ENCODE assay signal across 7 cellular contexts in the genomic region with DNA sequence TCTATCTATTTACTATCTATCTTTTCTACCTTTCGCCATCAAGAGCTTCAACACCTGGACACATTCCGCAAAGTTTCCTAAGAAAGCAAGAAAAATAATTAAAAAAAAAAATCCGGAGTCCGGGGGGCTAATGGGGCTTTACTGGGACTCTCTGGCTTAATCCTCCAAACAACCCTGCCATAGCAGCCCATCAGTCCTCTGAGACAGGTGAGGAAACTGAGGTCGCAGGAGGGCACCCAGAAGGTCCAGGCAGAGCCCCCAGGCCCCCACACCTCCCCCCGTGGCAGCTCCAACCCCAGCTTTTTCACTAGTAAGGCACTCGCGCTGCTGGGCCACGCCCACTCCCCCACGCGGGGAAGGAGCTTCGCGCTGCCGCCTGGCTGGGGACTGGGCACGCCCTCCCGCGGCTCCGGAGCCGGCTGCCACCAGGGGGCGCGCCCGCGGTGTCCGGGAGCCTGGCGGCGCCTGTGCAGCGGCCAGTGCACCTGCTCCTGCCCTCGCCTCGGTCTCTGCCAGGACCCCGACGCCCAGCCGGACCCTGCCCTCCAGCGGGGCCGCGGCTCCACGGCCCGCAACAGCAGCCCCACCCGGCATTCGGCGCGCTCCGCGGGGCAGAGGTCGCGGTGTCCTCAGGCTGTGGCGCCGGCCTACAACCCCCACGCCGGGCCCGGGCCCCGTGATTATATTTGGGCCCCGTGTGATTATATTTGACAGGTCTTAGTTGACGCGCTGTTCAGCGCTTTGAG. TPM values are rescaled to one million over a fixed set of nuclear protein-coding genes. Genes with fewer than 3 reads are reported as not detected.
DNase-seq lines count a peak whose midpoint lies in the region; ATAC-seq and TF ChIP-seq lines count a peak whose summit lies in the region.

No MANE protein-coding gene starts in this region.

- no TSS peak for BruUV-seq in MCF 10A (replicated peaks; lab: Mats Ljungman, UMichigan)

- H3K4me1 Mint-ChIP-seq in activated B cell treated with CpG ODN at 0.5 μM for 24 hours (peaks cover 35% of the 10 kb centered on the region), MCF 10A (ENCODE audit: insufficient read depth, unreplicated experiment) (peaks cover 9% of the 10 kb centered on the region)

- intact Hi-C loops in activated B cell treated with CpG ODN at 0.5 μM for 24 hours (cut with micrococcal nuclease), result loop anchor here (1.0 kb wide), 1 partner anchor 107 kb away; no protein-coding TSS in a partner anchor
- intact Hi-C loops in MCF 10A (cut with micrococcal nuclease), result no loop called here

- H3K27me3 Mint-ChIP-seq in activated B cell treated with CpG ODN at 0.5 μM for 24 hours (peaks cover 11% of the 10 kb centered on the region), MCF 10A (ENCODE audit: insufficient read depth, unreplicated experiment) (peaks cover 37% of the 10 kb centered on the region)

- CTCF ChIA-PET in activated B cell treated with CpG ODN at 0.5 μM for 24 hours (lab: Charles Lee) (interaction anchor here (0.7 to 1.1 kb wide), 4 partner anchors 11 to 115 kb away, joined by 3 to 6 read pairs (median 3); no protein-coding TSS in a partner anchor), MCF 10A (lab: Yijun Ruan, JAX) (interaction anchor here (0.6 to 1.3 kb wide), 9 partner anchors 10 to 72 kb away, joined by 3 to 9 read pairs (median 4); no protein-coding TSS in a partner anchor)

- H3K27ac Mint-ChIP-seq in activated B cell treated with CpG ODN at 0.5 μM for 24 hours, result no peak overlapping the region
- no peak overlapping the region for H3K27ac Mint-ChIP-seq in MCF 10A (ENCODE audit: low read depth, unreplicated experiment)

- TF ChIP-seq CTCF in GM12872 (IDR thresholded peaks at IDR 0.05; ENCODE audit: insufficient read depth, low read depth, low read length) (peak; percentile 76), activated B cell treated with CpG ODN at 0.5 μM for 24 hours (IDR thresholded peaks at IDR 0.05) (peak; percentile 37), MCF 10A (IDR thresholded peaks at IDR 0.05; ENCODE audit: unreplicated experiment) (peak; percentile 68)

- ATAC-seq in activated B cell treated with CpG ODN at 0.5 μM for 24 hours (ENCODE audit: low read depth) (peak; percentile 81), GM19397 (IDR thresholded peaks at IDR 0.05; ENCODE audit: unreplicated experiment) (no peak)

- no peaks in the 10 kb centered on the region for H3K9me3 Mint-ChIP-seq in activated B cell treated with CpG ODN at 0.5 μM for 24 hours
- no peaks in the 10 kb centered on the region for H3K9me3 Mint-ChIP-seq in MCF 10A (ENCODE audit: unreplicated experiment)

- peak overlapping the region; percentile 48 for H3K4me3 Mint-ChIP-seq in activated B cell treated with CpG ODN at 0.5 μM for 24 hours
- no peak overlapping the region for H3K4me3 Mint-ChIP-seq in MCF 10A (ENCODE audit: unreplicated experiment)

- DNase-seq in NCI-H1930 (lab: John Stamatoyannopoulos, UW) (peak; percentile 16 to 66), activated B cell treated with CpG ODN at 0.5 μM for 24 hours (peak; percentile 90), MCF 10A (ENCODE audit: unreplicated experiment) (peak; percentile 40), kidney glomerular epithelial cell (lab: John Stamatoyannopoulos, UW) (peak; percentile 7)
- DNase-seq in stimulated activated CD4-positive, alpha-beta T cell treated with anti-CD3 and anti-CD28 coated beads, Interleukin-2, amount 100 ng/mL, for 24 hours, result peak; percentile 84 to 85

- H3K36me3 Mint-ChIP-seq in activated B cell treated with CpG ODN at 0.5 μM for 24 hours (ENCODE audit: low read depth) (no peaks in the 10 kb centered on the region), MCF 10A (ENCODE audit: insufficient read depth, unreplicated experiment) (no peaks in the 10 kb centered on the region)

- POLR2A ChIA-PET in activated B cell treated with CpG ODN at 0.5 μM for 24 hours (lab: Charles Lee), result interaction anchor here (1.1 kb wide), 1 partner anchor 91 kb away, joined by 7 read pairs; no protein-coding TSS in a partner anchor
- POLR2A ChIA-PET in MCF 10A (lab: Yijun Ruan, JAX), result interaction anchor here (0.5 to 0.6 kb wide), 2 partner anchors 21 to 106 kb away, joined by 3 read pairs; no protein-coding TSS in a partner anchor

RNA-seq across cellular contexts. Expression of gene SAMD11, which starts 54.1 kb away (rescaled TPM):
- total RNA-seq in activated B cell treated with CpG ODN at 0.5 μM for 24 hours (not detected in 2 replicates), MCF 10A (2022) (not detected in 2 replicates)

Comparison
In these comparisons a context has a peak if more than half of its experiments do, and no peak if none do; other contexts are left out.
1. DNase-seq: peak in every context shown above with its lines; median percentile 90 in activated B cell treated with CpG ODN at 0.5 μM for 24 hours; 84 in stimulated activated CD4-positive, alpha-beta T cell treated with anti-CD3 and anti-CD28 coated beads, Interleukin-2, amount 100 ng/mL, for 24 hours; 41 in NCI-H1930; 40 in MCF 10A; 7 in kidney glomerular epithelial cell.